27 cellular contexts compared by ENCODE assay signal in the genomic region with DNA sequence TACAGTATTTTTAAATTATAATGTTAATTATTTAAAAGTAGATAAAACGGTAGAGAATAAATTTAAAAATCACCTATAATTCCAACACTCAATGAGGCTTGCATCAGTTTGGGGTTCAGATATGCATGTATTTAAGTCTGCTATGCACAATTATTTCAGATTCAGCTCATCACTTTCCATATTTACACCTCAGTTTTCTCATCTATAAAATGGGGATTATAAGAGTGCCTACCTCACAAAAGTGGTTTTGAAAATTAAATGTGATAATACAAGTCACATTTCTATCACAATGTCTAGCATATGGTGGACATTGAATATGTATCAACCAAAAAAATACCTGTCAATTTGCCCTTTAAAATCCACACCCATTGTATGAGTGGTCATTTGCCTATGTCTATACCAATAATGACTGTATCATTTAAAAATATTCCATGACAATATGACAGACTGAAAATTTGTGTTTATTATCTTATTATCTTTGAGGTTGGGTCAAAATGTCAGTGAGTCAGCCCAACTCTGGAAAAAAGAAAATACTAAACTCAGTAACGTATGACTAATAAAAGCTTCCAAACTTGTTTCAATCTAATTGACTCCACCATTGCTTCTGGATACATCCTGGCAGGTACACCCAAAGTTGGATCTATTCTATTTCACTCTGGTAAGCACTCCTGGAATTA. TPM values are rescaled to one million over a fixed set of nuclear protein-coding genes. Genes with fewer than 3 reads are reported as not detected.
"Had no signal": no experiment of that assay in that cellular context is flagged by ENCODE, and none has a peak within 500 bp of the region (broad histone marks: within the 10 kb centered on the region; RNA-seq: fewer than 3 reads in every experiment).

No MANE protein-coding gene starts in this region.

- ATAC-seq: esophagus mucosa; gastrocnemius medialis; naive thymus-derived CD4-positive, alpha-beta T cell; right cardiac atrium; stimulated activated memory B cell treated with anti-CD40 and anti-IgM and Interleukin-4, amounts not matched to agents 10 μg/mL and 1 μg/mL and 100 μg/mL, for 72 hours had no signal

- H3K36me3 ChIP-seq: gastrocnemius medialis, neural progenitor cell, prostate gland, sigmoid colon, spleen, thoracic aorta, tibial nerve, upper lobe of left lung had no signal

- H3K27ac ChIP-seq: dorsolateral prefrontal cortex, gastrocnemius medialis, neural progenitor cell, prostate gland, sigmoid colon, skin epidermis, spleen, thoracic aorta, tibial nerve, upper lobe of left lung had no signal

- H3K4me2 ChIP-seq: neural progenitor cell had no signal

- FAIRE-seq: keratinocyte, urothelium cell line had no signal

- H3K4me1 ChIP-seq: gastrocnemius medialis, neural progenitor cell, prostate gland, sigmoid colon, spleen, tibial nerve, upper lobe of left lung had no signal

- H2AFZ ChIP-seq: neural progenitor cell had no signal

- H3K27me3 ChIP-seq: gastrocnemius medialis, neural progenitor cell, spleen, tibial nerve, upper lobe of left lung had no signal

- H3K9ac ChIP-seq: neural progenitor cell had no signal

- DNase-seq: dorsolateral prefrontal cortex; effector CD4-positive, alpha-beta T cell; foreskin fibroblast; gastrocnemius medialis; head of caudate nucleus; midbrain; naive thymus-derived CD4-positive, alpha-beta T cell; right cardiac atrium; sigmoid colon; spleen; stimulated activated CD4-positive, alpha-beta T cell treated with anti-CD3 and anti-CD28 coated beads, Interleukin-4, amount 100 ng/mL, for 4 hours; upper lobe of left lung had no signal

- H3K4me3 ChIP-seq: dorsolateral prefrontal cortex, gastrocnemius medialis, lung, neural progenitor cell, prostate gland, sigmoid colon, skin epidermis, spleen, thoracic aorta, tibial nerve, upper lobe of left lung had no signal

- H3K9me3 ChIP-seq: gastrocnemius medialis, prostate gland, sigmoid colon, spleen, thoracic aorta, tibial nerve, upper lobe of left lung had no signal

RNA-seq across cellular contexts. Expression of a gene that starts 20.8 kb away (rescaled TPM):
- total RNA-seq: dorsolateral prefrontal cortex; esophagus mucosa; gastrocnemius medialis; glomerular endothelial cell; liver; lung; mucosa of gallbladder; naive thymus-derived CD4-positive, alpha-beta T cell; osteoblast; prostate gland; renal cortical epithelial cell; right cardiac atrium; sigmoid colon; spleen; thoracic aorta; tibial nerve; upper lobe of left lung had no signal
- polyA plus RNA-seq: keratinocyte; liver; lung; naive thymus-derived CD4-positive, alpha-beta T cell; right cardiac atrium; sigmoid colon; spleen had no signal
